Comparison of ENCODE assay signal across 18 cellular contexts in the genomic region with DNA sequence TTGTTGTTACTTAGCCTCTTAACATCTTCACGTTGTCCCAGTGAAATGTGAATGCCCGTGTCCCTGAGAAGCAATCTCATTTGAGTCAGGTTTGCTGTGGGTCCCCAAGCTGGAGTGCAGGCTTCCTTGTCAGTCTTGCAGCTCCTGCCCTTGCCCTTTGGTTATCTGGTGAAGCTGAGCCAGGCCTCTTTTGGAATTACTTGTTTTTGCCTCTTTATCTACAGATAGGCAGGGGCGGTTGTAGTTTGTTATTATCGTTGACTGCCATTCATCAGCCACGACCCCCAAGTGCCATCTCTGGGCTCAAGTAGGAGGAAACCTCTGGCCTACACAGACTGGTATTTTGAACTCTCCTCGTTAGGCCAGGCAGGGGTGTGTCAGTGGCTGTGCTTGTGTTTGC. TPM values are rescaled to one million over a fixed set of nuclear protein-coding genes. Genes with fewer than 3 reads are reported as not detected.
DNase-seq lines count a peak whose midpoint lies in the region; ATAC-seq and TF ChIP-seq lines count a peak whose summit lies in the region.
"Had no signal": no experiment of that assay in that cellular context is flagged by ENCODE, and none has a peak within 500 bp of the region (broad histone marks: within the 10 kb centered on the region; RNA-seq: fewer than 3 reads in every experiment).

No MANE protein-coding gene starts in this region.

- no peak overlapping the region for H3K4me2 ChIP-seq in IMR-90 (ENCODE audit: low read depth, low read length)

- CTCF ChIA-PET in CD4-positive, alpha-beta memory T cell (lab: Charles Lee; ENCODE audit: partially characterized antibody) = no interaction called here
- CTCF ChIA-PET in IMR-90 (lab: Yijun Ruan, JAX) = no interaction called here

- no peak overlapping the region for H4K5ac ChIP-seq in IMR-90 (ENCODE audit: low read depth, low read length)

- no peaks in the 10 kb centered on the region for H3K27me3 Mint-ChIP-seq in CD4-positive, alpha-beta memory T cell
- H3K27me3 Mint-ChIP-seq in brain (peaks cover 7% of the 10 kb centered on the region), nephron progenitor cell (ENCODE audit: low read depth, poor library complexity) (peaks cover 3% of the 10 kb centered on the region)

- no peak overlapping the region for H3K18ac ChIP-seq in IMR-90 (ENCODE audit: low read depth, low read length)

- H3K27ac Mint-ChIP-seq in CD4-positive, alpha-beta memory T cell = peak overlapping the region in 5 of 7 donors; percentile 51 to 84 (median 73)
- H3K27ac Mint-ChIP-seq in brain (peak overlapping the region in 4 of 5 experiments; percentile 76 to 91 (median 88)), nephron progenitor cell (peak overlapping the region; percentile 78)

- TF ChIP-seq RAD21 in IMR-90 (IDR thresholded peaks at IDR 0.05; ENCODE audit: low read length) = no peak

- H3K4me3 ChIP-seq in CD4-positive, alpha-beta memory T cell (ENCODE audit: low read length in 2 of 2) = no peak overlapping the region
- no peak overlapping the region for H3K4me3 ChIP-seq in IMR-90 (ENCODE audit: insufficient read depth, low read depth, low read length)

- H2BK15ac ChIP-seq in IMR-90 (ENCODE audit: low read depth, low read length) = no peak overlapping the region

- DNase-seq in CD4-positive, alpha-beta memory T cell = no peak
- DNase-seq in IMR-90 = no peak
- no peak for DNase-seq in nephron progenitor cell
- DNase-seq in mesenteric fat pad (ENCODE audit: low spot score) = no peak
- no peak for DNase-seq in NCI-H128 (lab: John Stamatoyannopoulos, UW; ENCODE audit: unreplicated experiment)
- no peak for DNase-seq in D341Med (ENCODE audit: low spot score)
- DNase-seq: activated naive CD4-positive, alpha-beta T cell; DMS79; esophagus squamous epithelium; NCI-H1048; NCI-H2081 treated with DMSO at 0.1 percent for 48 hours; NCI-H774; stimulated activated CD4-positive, alpha-beta T cell treated with anti-CD3 and anti-CD28 coated beads, Interleukin-2, amount 100 ng/mL, for 24 hours had no signal

- H3K4me1 Mint-ChIP-seq in CD4-positive, alpha-beta memory T cell = peaks cover 33 to 63% (median 43%) of the 10 kb centered on the region in 4 donors
- H3K4me1 Mint-ChIP-seq in brain = peaks cover 44% of the 10 kb centered on the region
- peaks cover 59% of the 10 kb centered on the region for H3K4me1 Mint-ChIP-seq in nephron progenitor cell

- TF ChIP-seq POLR2A in IMR-90 (IDR thresholded peaks at IDR 0.05; ENCODE audit: low read depth, low read length) = no peak

- H2AK9ac ChIP-seq in IMR-90 (replicated peaks; ENCODE audit: low read depth, low read length, poor library complexity) = no peak overlapping the region

- no peaks in the 10 kb centered on the region for H3K27me3 ChIP-seq in CD4-positive, alpha-beta memory T cell (ENCODE audit: insufficient read depth, low read length)
- H3K27me3 ChIP-seq in IMR-90 (ENCODE audit: control insufficient read depth, insufficient read depth, low read length) = no peaks in the 10 kb centered on the region
- H3K27me3 ChIP-seq: esophagus squamous epithelium had no signal

- H2BK5ac ChIP-seq in IMR-90 (ENCODE audit: low read depth, low read length, poor library complexity, severe bottlenecking) = no peak overlapping the region

- in situ Hi-C loops in IMR-90 (cut with MboI; ENCODE audit: low sequenced_read_pairs) = loop anchor here (25.0 kb wide), 1 partner anchor 1238 kb away; no protein-coding TSS in a partner anchor

- H3K27ac ChIP-seq in CD4-positive, alpha-beta memory T cell (ENCODE audit: low read depth, low read length) = no peak overlapping the region
- no peak overlapping the region for H3K27ac ChIP-seq in IMR-90 (ENCODE audit: insufficient read depth, low read length)
- H3K27ac ChIP-seq: esophagus squamous epithelium, thoracic aorta, VCaP had no signal

- H2AK5ac ChIP-seq in IMR-90 (ENCODE audit: low read depth, low read length) = no peak overlapping the region

- no peaks in the 10 kb centered on the region for H3K9me3 ChIP-seq in CD4-positive, alpha-beta memory T cell (ENCODE audit: control insufficient read depth in 1 of 2, low read length in 2 of 2)
- H3K9me3 ChIP-seq in IMR-90 (ENCODE audit: control insufficient read depth, insufficient read depth, low read length) = no peaks in the 10 kb centered on the region
- H3K9me3 ChIP-seq: esophagus squamous epithelium, thoracic aorta had no signal

- no peak overlapping the region; the same call in 1 of the 2 replicates for H4K91ac ChIP-seq in IMR-90 (ENCODE audit: insufficient read depth, low read depth, low read length)

- H3K14ac ChIP-seq in IMR-90 (replicated peaks; ENCODE audit: low read depth, low read length) = no peak overlapping the region

- H2BK20ac ChIP-seq in IMR-90 (ENCODE audit: low read depth, low read length) = no peak overlapping the region

- no peak for TF ChIP-seq CTCF in IMR-90 (conservative IDR thresholded peaks at IDR 0.05; ENCODE audit: low read depth, low read length)
- no peak for TF ChIP-seq CTCF in brain (conservative IDR thresholded peaks at IDR 0.05)
- no peak for TF ChIP-seq CTCF in nephron progenitor cell (IDR thresholded peaks at IDR 0.05)

- 88% methylated on average over 2 of the region's 6 CpGs; no CpG with 5 or more reads in 1 of the 2 experiments for WGBS in IMR-90 (ENCODE audit: extremely low coverage in 2 of 2, insufficient read length in 1 of 2), 2 experiments

- H3K36me3 ChIP-seq in CD4-positive, alpha-beta memory T cell (ENCODE audit: insufficient read depth, low read length) = peaks cover 9% of the 10 kb centered on the region
- peaks cover 32% of the 10 kb centered on the region for H3K36me3 ChIP-seq in IMR-90 (ENCODE audit: control insufficient read depth, insufficient read depth, low read length)

- no peak for ATAC-seq in IMR-90 (ENCODE audit: low read depth)
- ATAC-seq in HG03378 (IDR thresholded peaks at IDR 0.05; ENCODE audit: unreplicated experiment) = no peak
- ATAC-seq: sciatic nerve had no signal

- H2BK120ac ChIP-seq in IMR-90 (ENCODE audit: low read depth, low read length) = no peak overlapping the region

- intact Hi-C loops in CD4-positive, alpha-beta memory T cell (cut with micrococcal nuclease) = no loop called here
- intact Hi-C loops in IMR-90 (cut with micrococcal nuclease) = no loop called here

- peaks cover 7% of the 10 kb centered on the region; the same call in 1 of the 2 replicates for H4K20me1 ChIP-seq in IMR-90 (ENCODE audit: insufficient read depth, low read length)

- no peak overlapping the region for H3K4ac ChIP-seq in IMR-90 (ENCODE audit: low read depth, low read length)

- H3K9me3 Mint-ChIP-seq in CD4-positive, alpha-beta memory T cell = peaks cover 0 to 2% (median 0%) of the 10 kb centered on the region in 8 donors
- H3K9me3 Mint-ChIP-seq in brain (peaks cover 0 to 4% (median 0%) of the 10 kb centered on the region in 5 experiments), nephron progenitor cell (peaks cover 5% of the 10 kb centered on the region)

- peaks cover 13% of the 10 kb centered on the region for H3K9me1 ChIP-seq in IMR-90 (ENCODE audit: insufficient read depth, low read length)

- H3K36me3 Mint-ChIP-seq in CD4-positive, alpha-beta memory T cell = peaks cover 5 to 26% of the 10 kb centered on the region in 2 donors
- peaks cover 43% of the 10 kb centered on the region for H3K36me3 Mint-ChIP-seq in brain
- H3K36me3 Mint-ChIP-seq in nephron progenitor cell (ENCODE audit: low read depth) = peaks cover 40% of the 10 kb centered on the region

- POLR2A ChIA-PET in CD4-positive, alpha-beta memory T cell (lab: Charles Lee; ENCODE audit: partially characterized antibody) = interaction anchor here (2.6 to 6.3 kb wide), 2 partner anchors 23 to 30 kb away, joined by 15 to 118 read pairs; a partner anchor contains a TSS
- POLR2A ChIA-PET in IMR-90 (lab: Charles Lee; ENCODE audit: unreplicated experiment) = no interaction called here

- H3K9ac ChIP-seq in IMR-90 (ENCODE audit: low read depth, low read length) = no peak overlapping the region

- no peak overlapping the region for H3K56ac ChIP-seq in IMR-90 (ENCODE audit: extremely low read depth, insufficient read depth, low read length)

- no peak overlapping the region for H2AFZ ChIP-seq in IMR-90 (replicated peaks; ENCODE audit: low read length, poor library complexity)

- H3K4me3 Mint-ChIP-seq in CD4-positive, alpha-beta memory T cell = peak overlapping the region in 5 of 8 donors; percentile 28 to 55 (median 41)
- H3K4me3 Mint-ChIP-seq in brain (peak overlapping the region; percentile 98 to 99 (median 98)), nephron progenitor cell (peak overlapping the region; percentile 97)

- peaks cover 31 to 61% of the 10 kb centered on the region in 2 experiments for H3K79me1 ChIP-seq in IMR-90 (ENCODE audit: low read depth in 1 of 2, low read length in 2 of 2)

- dilution Hi-C loops in IMR-90 (cut with HindIII; ENCODE audit: low sequenced_read_pairs, unreplicated experiment) = no loop called here

- peaks cover 40% of the 10 kb centered on the region for H3K4me1 ChIP-seq in CD4-positive, alpha-beta memory T cell (ENCODE audit: insufficient read depth, low read length)
- H3K4me1 ChIP-seq in IMR-90 (ENCODE audit: control insufficient read depth, insufficient read depth, low read length) = peaks cover 6% of the 10 kb centered on the region

- no TSS peak for BruUV-seq in IMR-90 (replicated peaks; lab: Mats Ljungman, UMichigan)

- H4K8ac ChIP-seq in IMR-90 (ENCODE audit: low read depth in 2 of 2, low read length in 2 of 2) = no peak overlapping the region

- H3K23ac ChIP-seq in IMR-90 (ENCODE audit: low read depth, low read length) = 0 out of 2 replicates have a peak overlapping the region, but pooled peaks have one; percentile 99

RNA-seq across cellular contexts. Expression of a gene that starts 2.2 kb away (rescaled TPM):
- 10 to 100 TPM; 34.1 to 37.3 TPM for total RNA-seq in CD4-positive, alpha-beta memory T cell
- polyA plus RNA-seq in CD4-positive, alpha-beta memory T cell = 100 to 1,000 TPM in 1 of 2 donors, 10 to 100 TPM in 1; 89.9 to 107 TPM
- total RNA-seq in IMR-90 (2012; rRNA removed) = 129 and 141 TPM in 2 replicates
- 170 and 175 TPM in 2 replicates for polyA plus RNA-seq in IMR-90 (2012; rRNA removed)
- 101 and 219 TPM in 2 replicates for polyA plus RNA-seq in IMR-90 (2012; cell fraction: cytosol; rRNA removed)
- polyA plus RNA-seq in IMR-90 (2012; cell fraction: nucleus; rRNA removed; ENCODE audit: low replicate concordance) = 81.3 and 113 TPM in 2 replicates
- 162 TPM for polyA plus RNA-seq in brain (ENCODE audit: insufficient read depth, low read depth, low replicate concordance)
- 84.8 TPM for total RNA-seq in mesenteric fat pad

RNA-seq across cellular contexts. Expression of a gene that starts 22.6 kb away (rescaled TPM):
- 10 to 100 TPM; 76.9 to 80.6 TPM for total RNA-seq in CD4-positive, alpha-beta memory T cell
- polyA plus RNA-seq in CD4-positive, alpha-beta memory T cell = 100 to 1,000 TPM; 174 to 236 TPM
- 66.5 and 158 TPM in 2 replicates for total RNA-seq in IMR-90 (2012; rRNA removed)
- 80.5 and 81.4 TPM in 2 replicates for polyA plus RNA-seq in IMR-90 (2012; rRNA removed)
- 55.5 and 59.7 TPM in 2 replicates for polyA plus RNA-seq in IMR-90 (2012; cell fraction: cytosol; rRNA removed)
- polyA plus RNA-seq in IMR-90 (2012; cell fraction: nucleus; rRNA removed; ENCODE audit: low replicate concordance) = 15.6 and 52.6 TPM in 2 replicates
- 84.6 TPM for polyA plus RNA-seq in brain (ENCODE audit: insufficient read depth, low read depth, low replicate concordance)
- total RNA-seq in mesenteric fat pad = 67.8 TPM

RNA-seq across cellular contexts. Expression of a gene that starts 30.3 kb away (rescaled TPM):
- 1 to 10 TPM; 7.2 to 7.4 TPM for total RNA-seq in CD4-positive, alpha-beta memory T cell
- 10 to 100 TPM; 11.6 to 17.1 TPM for polyA plus RNA-seq in CD4-positive, alpha-beta memory T cell
- total RNA-seq in IMR-90 (2012; rRNA removed) = 22.9 and 28.6 TPM in 2 replicates
- polyA plus RNA-seq in IMR-90 (2012; rRNA removed) = 16.7 and 16.9 TPM in 2 replicates
- 3.9 and 5.4 TPM in 2 replicates for polyA plus RNA-seq in IMR-90 (2012; cell fraction: cytosol; rRNA removed)
- 2.0 and 7.9 TPM in 2 replicates for polyA plus RNA-seq in IMR-90 (2012; cell fraction: nucleus; rRNA removed; ENCODE audit: low replicate concordance)
- 7.6 TPM for polyA plus RNA-seq in brain (ENCODE audit: insufficient read depth, low read depth, low replicate concordance)
- 17.3 TPM for total RNA-seq in mesenteric fat pad

RNA-seq across cellular contexts. Expression of a gene that starts 30.6 kb away (rescaled TPM):
- 1 to 10 TPM; 1.2 to 1.5 TPM for total RNA-seq in CD4-positive, alpha-beta memory T cell
- 1 to 10 TPM in 1 of 2 donors, not detected in 1; 1.5 TPM for polyA plus RNA-seq in CD4-positive, alpha-beta memory T cell
- total RNA-seq in IMR-90 (2012; rRNA removed) (not detected in 2 replicates), mesenteric fat pad (1.1 TPM)
- polyA plus RNA-seq in IMR-90 (2012; rRNA removed) (0.31 TPM in 1 of 2 replicates, not detected in the other), brain (ENCODE audit: insufficient read depth, low read depth, low replicate concordance) (10.1 TPM)
- 0.47 TPM in 1 of 2 replicates, not detected in the other for polyA plus RNA-seq in IMR-90 (2012; cell fraction: cytosol; rRNA removed)
- 0.40 TPM in 1 of 2 replicates, not detected in the other for polyA plus RNA-seq in IMR-90 (2012; cell fraction: nucleus; rRNA removed; ENCODE audit: low replicate concordance)
- total RNA-seq: esophagus squamous epithelium, thoracic aorta had no signal

Comparison
In these comparisons a context has a peak if more than half of its experiments do, and no peak if none do; other contexts are left out.
1. H3K4me3 Mint-ChIP-seq: peak in every context shown above with its lines; median percentile 98 in brain; 97 in nephron progenitor cell; 41 in CD4-positive, alpha-beta memory T cell.